ENCODE assay signal across 23 cellular contexts in the genomic region with DNA sequence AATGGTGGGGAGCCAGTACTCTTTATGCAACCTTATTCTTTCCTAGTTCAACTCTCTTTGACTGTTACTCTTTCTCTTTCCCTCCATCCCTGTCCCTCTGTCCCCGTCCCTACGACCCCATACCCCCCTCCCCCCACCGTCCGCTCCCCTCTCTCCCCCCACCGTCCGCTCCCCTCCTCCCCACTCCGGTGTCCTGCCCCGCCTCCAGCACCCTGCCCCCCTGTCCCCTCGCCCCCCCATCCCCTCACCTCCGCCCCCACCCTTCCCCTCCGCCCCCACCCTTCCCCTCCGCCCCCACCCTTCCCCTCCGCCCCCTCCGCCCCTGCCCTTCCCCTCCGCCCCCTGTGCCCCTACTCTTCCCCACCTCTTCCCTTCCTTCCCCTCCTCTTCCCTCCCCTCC.
DNase-seq lines count a peak whose midpoint lies in the region; ATAC-seq and TF ChIP-seq lines count a peak whose summit lies in the region.
"Had no signal": no experiment of that assay in that cellular context is flagged by ENCODE, and none has a peak within 500 bp of the region (broad histone marks: within the 10 kb centered on the region; RNA-seq: fewer than 3 reads in every experiment).

No MANE protein-coding gene starts in this region.

- H3K4me3 Mint-ChIP-seq in stimulated activated naive CD8-positive, alpha-beta T cell treated with anti-CD3 and anti-CD28 coated beads, Interleukin-15, amount 100 ng/mL, for 72 hours, result no peak overlapping the region
- no peak overlapping the region for H3K4me3 Mint-ChIP-seq in glutamatergic neuron (ENCODE audit: unreplicated experiment)
- H3K4me3 Mint-ChIP-seq: CD14-positive monocyte; CD4-positive, alpha-beta T cell; CD8-positive, alpha-beta memory T cell; GM23338 had no signal

- H3K27ac Mint-ChIP-seq in stimulated activated naive CD8-positive, alpha-beta T cell treated with anti-CD3 and anti-CD28 coated beads, Interleukin-15, amount 100 ng/mL, for 72 hours, result no peak overlapping the region
- no peak overlapping the region for H3K27ac Mint-ChIP-seq in glutamatergic neuron (ENCODE audit: unreplicated experiment)
- H3K27ac Mint-ChIP-seq: CD4-positive, alpha-beta T cell; CD8-positive, alpha-beta memory T cell; GM23338 had no signal

- peaks cover 9% of the 10 kb centered on the region for H3K4me1 Mint-ChIP-seq in stimulated activated naive CD8-positive, alpha-beta T cell treated with anti-CD3 and anti-CD28 coated beads, Interleukin-15, amount 100 ng/mL, for 72 hours
- H3K4me1 Mint-ChIP-seq in glutamatergic neuron (ENCODE audit: low read depth, unreplicated experiment), result no peaks in the 10 kb centered on the region

- no peak overlapping the region for H3K9ac ChIP-seq in parathyroid adenoma
- H3K9ac ChIP-seq: BLaER1 treated with 17β-estradiol and CSF1 and Interleukin-3, amounts not matched to agents 10 nM and 100 nM had no signal

- no peaks in the 10 kb centered on the region for H3K27me3 ChIP-seq in parathyroid adenoma (ENCODE audit: control insufficient read depth, insufficient read depth, low read length)
- H3K27me3 ChIP-seq in heart right ventricle, result no peaks in the 10 kb centered on the region
- H3K27me3 ChIP-seq: BE2C; BLaER1 treated with 17β-estradiol and CSF1 and Interleukin-3, amounts not matched to agents 10 nM and 100 nM had no signal

- intact Hi-C loops in heart right ventricle (cut with DNase I), result no loop called here

- no peaks in the 10 kb centered on the region for H3K36me3 Mint-ChIP-seq in glutamatergic neuron (ENCODE audit: unreplicated experiment)
- H3K36me3 Mint-ChIP-seq: CD14-positive monocyte had no signal

- no peaks in the 10 kb centered on the region for H3K79me2 ChIP-seq in parathyroid adenoma

- H3K4me2 ChIP-seq in parathyroid adenoma (ENCODE audit: low read length), result no peak overlapping the region
- H3K4me2 ChIP-seq: A549, GM23338 had no signal

- H2AFZ ChIP-seq in parathyroid adenoma, result no peak overlapping the region
- H2AFZ ChIP-seq: GM23338 had no signal

- H3K4me1 ChIP-seq in parathyroid adenoma (peaks cover 36% of the 10 kb centered on the region), heart right ventricle (peaks cover 0 to 20% (median 0%) of the 10 kb centered on the region in 9 donors)
- H3K4me1 ChIP-seq: A549, BE2C had no signal

- no peaks in the 10 kb centered on the region for H3K9me3 Mint-ChIP-seq in stimulated activated naive CD8-positive, alpha-beta T cell treated with anti-CD3 and anti-CD28 coated beads, Interleukin-15, amount 100 ng/mL, for 72 hours
- H3K9me3 Mint-ChIP-seq in glutamatergic neuron (ENCODE audit: unreplicated experiment), result peaks cover 1% of the 10 kb centered on the region
- H3K9me3 Mint-ChIP-seq: CD8-positive, alpha-beta memory T cell had no signal

- no peak for DNase-seq in stimulated activated naive CD8-positive, alpha-beta T cell treated with anti-CD3 and anti-CD28 coated beads, Interleukin-15, amount 100 ng/mL, for 72 hours
- no peak for DNase-seq in stimulated activated naive CD8-positive, alpha-beta T cell treated with anti-CD3 and anti-CD28 coated beads, Interleukin-15, Interleukin-2, amounts not matched to agents 100 U/mL and 50 U/mL, for 24 hours
- peak; percentile 23 for DNase-seq in glutamatergic neuron
- DNase-seq in heart right ventricle, result no peak
- no peak for DNase-seq in stimulated activated CD4-positive, alpha-beta T cell treated with anti-CD3 and anti-CD28 coated beads, Interleukin-12 subunit alpha, Interleukin-12 subunit beta, amount 100 ng/mL, for 4 hours
- DNase-seq in NCI-H146 treated with DMSO at 0.1 percent for 48 hours (lab: John Stamatoyannopoulos, UW; ENCODE audit: unreplicated experiment), result no peak
- DNase-seq: 8988T; ACHN; AML-193; BE2C; CD4-positive, alpha-beta T cell; CD8-positive, alpha-beta memory T cell; DMS 273 treated with DMSO at 0.1 percent for 48 hours; DMS79; EL; GDM1; HCEC 1CT had no signal

- H3K27ac ChIP-seq in parathyroid adenoma (peak overlapping the region; percentile 65), heart right ventricle (no peak overlapping the region)
- H3K27ac ChIP-seq: A549; BLaER1 treated with 17β-estradiol and CSF1 and Interleukin-3, amounts not matched to agents 10 nM and 100 nM had no signal

- TF ChIP-seq CTCF in glutamatergic neuron (IDR thresholded peaks at IDR 0.05; ENCODE audit: partially characterized antibody, unreplicated experiment), result no peak
- no peak for TF ChIP-seq CTCF in parathyroid adenoma (IDR thresholded peaks at IDR 0.05)
- no peak for TF ChIP-seq CTCF in heart right ventricle (IDR thresholded peaks at IDR 0.05)

- H3K9me3 ChIP-seq in parathyroid adenoma (ENCODE audit: control insufficient read depth, low read length) (no peaks in the 10 kb centered on the region), heart right ventricle (no peaks in the 10 kb centered on the region)
- H3K9me3 ChIP-seq: A549; BE2C; BLaER1 treated with 17β-estradiol and CSF1 and Interleukin-3, amounts not matched to agents 10 nM and 100 nM had no signal

- no peak overlapping the region for H3K4me3 ChIP-seq in parathyroid adenoma (ENCODE audit: low read depth, low read length)
- no peak overlapping the region for H3K4me3 ChIP-seq in heart right ventricle
- H3K4me3 ChIP-seq: A549; BLaER1 treated with 17β-estradiol and CSF1 and Interleukin-3, amounts not matched to agents 10 nM and 100 nM; GM23338 had no signal

- ATAC-seq in stimulated activated naive CD8-positive, alpha-beta T cell treated with anti-CD3 and anti-CD28 coated beads, Interleukin-15, amount 100 ng/mL, for 72 hours, result peak; percentile 44
- no peak for ATAC-seq in stimulated activated naive CD8-positive, alpha-beta T cell treated with anti-CD3 and anti-CD28 coated beads, Interleukin-15, Interleukin-2, amounts not matched to agents 100 U/mL and 50 U/mL, for 24 hours
- ATAC-seq in heart right ventricle, result no peak
- ATAC-seq: A549, GM12878, GM23338 had no signal

- H3K27me3 Mint-ChIP-seq in stimulated activated naive CD8-positive, alpha-beta T cell treated with anti-CD3 and anti-CD28 coated beads, Interleukin-15, amount 100 ng/mL, for 72 hours, result peaks cover 10% of the 10 kb centered on the region
- H3K27me3 Mint-ChIP-seq in glutamatergic neuron (ENCODE audit: unreplicated experiment), result peaks cover 2% of the 10 kb centered on the region
- H3K27me3 Mint-ChIP-seq: CD4-positive, alpha-beta T cell had no signal

- 91 to 97% methylated on average over 13 to 15 of the region's 15 CpGs for WGBS in heart right ventricle, 2 donors

- H3K36me3 ChIP-seq in parathyroid adenoma (ENCODE audit: control insufficient read depth, insufficient read depth, low read length) (no peaks in the 10 kb centered on the region), heart right ventricle (no peaks in the 10 kb centered on the region)
- H3K36me3 ChIP-seq: BE2C; BLaER1 treated with 17β-estradiol and CSF1 and Interleukin-3, amounts not matched to agents 10 nM and 100 nM had no signal
